ENCODE assay signal across 17 cellular contexts in genomic region chr22:32722441-32722840, GRCh38.
DNase-seq lines count a peak whose midpoint lies in the region; ATAC-seq and TF ChIP-seq lines count a peak whose summit lies in the region.
"Had no signal": no experiment of that assay in that cellular context is flagged by ENCODE, and none has a peak within 500 bp of the region (broad histone marks: within the 10 kb centered on the region; RNA-seq: fewer than 3 reads in every experiment).

No MANE protein-coding gene starts in this region.

- DNase-seq in natural killer cell treated with Interleukin-12 subunit alpha and Interleukin-12 subunit beta and Interleukin-15 and Interleukin-18, amount 100 ng/mL, for 72 hours (ENCODE audit: low spot score), result no peak
- no peak for DNase-seq in natural killer cell
- DNase-seq in T-helper 17 cell, result no peak
- DNase-seq in neural progenitor cell (ENCODE audit: low spot score), result no peak
- no peak for DNase-seq in ovary
- DNase-seq in NCI-H2227 (lab: John Stamatoyannopoulos, UW; ENCODE audit: unreplicated experiment), result no peak
- DNase-seq: CD4-positive, alpha-beta memory T cell; DMS79 treated with DMSO at 0.1 percent for 48 hours; KBM-7; NCI-H1436 treated with DMSO at 0.1 percent for 48 hours; NCI-H2081; NCI-H510A; NCI-H774; PC-3 had no signal

- H3K9ac ChIP-seq in neural progenitor cell, result no peak overlapping the region

- H3K79me2 ChIP-seq in neural progenitor cell (ENCODE audit: low read depth), result no peaks in the 10 kb centered on the region

- TF ChIP-seq CTCF in natural killer cell (IDR thresholded peaks at IDR 0.05), result no peak
- TF ChIP-seq CTCF in neural progenitor cell (IDR thresholded peaks at IDR 0.05), result no peak
- no peak for TF ChIP-seq CTCF in ovary (IDR thresholded peaks at IDR 0.05)

- H3K36me3 ChIP-seq in neural progenitor cell (no peaks in the 10 kb centered on the region), ovary (no peaks in the 10 kb centered on the region)
- H3K36me3 ChIP-seq: SJSA1 had no signal

- H3K4me3 ChIP-seq in neural progenitor cell (no peak overlapping the region), ovary (no peak overlapping the region)
- H3K4me3 ChIP-seq: SJSA1 had no signal

- H3K27ac Mint-ChIP-seq in natural killer cell treated with Interleukin-12 subunit alpha and Interleukin-12 subunit beta and Interleukin-15 and Interleukin-18, amount 100 ng/mL, for 72 hours, result peak overlapping the region in 1 of 2 donors; percentile 3
- H3K27ac Mint-ChIP-seq in natural killer cell (no peak overlapping the region), T-helper 17 cell (peak overlapping the region; percentile 17), neural progenitor cell (peak overlapping the region; percentile 64)

- H3K27me3 ChIP-seq in neural progenitor cell (no peaks in the 10 kb centered on the region), ovary (no peaks in the 10 kb centered on the region)
- H3K27me3 ChIP-seq: SJSA1 had no signal

- no peak for ATAC-seq in natural killer cell treated with Interleukin-12 subunit alpha and Interleukin-12 subunit beta and Interleukin-15 and Interleukin-18, amount 100 ng/mL, for 72 hours
- ATAC-seq in natural killer cell, result no peak
- ATAC-seq in T-helper 17 cell, result no peak
- no peak for ATAC-seq in HG03565 (IDR thresholded peaks at IDR 0.05; ENCODE audit: unreplicated experiment)
- ATAC-seq: HCT116, PC-3 had no signal

- intact Hi-C loops in natural killer cell (cut with micrococcal nuclease), result no loop called here
- intact Hi-C loops in ovary (cut with DNase I), result no loop called here

- H3K9me3 Mint-ChIP-seq in natural killer cell treated with Interleukin-12 subunit alpha and Interleukin-12 subunit beta and Interleukin-15 and Interleukin-18, amount 100 ng/mL, for 72 hours, result no peaks in the 10 kb centered on the region
- H3K9me3 Mint-ChIP-seq in natural killer cell (no peaks in the 10 kb centered on the region), neural progenitor cell (peaks cover 8% of the 10 kb centered on the region)

- peaks cover 14 to 16% of the 10 kb centered on the region in 2 donors for H3K27me3 Mint-ChIP-seq in natural killer cell treated with Interleukin-12 subunit alpha and Interleukin-12 subunit beta and Interleukin-15 and Interleukin-18, amount 100 ng/mL, for 72 hours
- H3K27me3 Mint-ChIP-seq in natural killer cell (ENCODE audit: low read depth in 2 of 2) (peaks cover 7 to 13% of the 10 kb centered on the region in 2 donors), T-helper 17 cell (peaks cover 4% of the 10 kb centered on the region), neural progenitor cell (ENCODE audit: insufficient read depth, low read depth) (peaks cover 4% of the 10 kb centered on the region)

- H3K9me3 ChIP-seq in T-helper 17 cell (ENCODE audit: control insufficient read depth, low read length, poor library complexity, severe bottlenecking) (no peaks in the 10 kb centered on the region), neural progenitor cell (ENCODE audit: low read depth) (no peaks in the 10 kb centered on the region), ovary (no peaks in the 10 kb centered on the region)
- H3K9me3 ChIP-seq: SJSA1 had no signal

- no peak for TF ChIP-seq EP300 in ovary (IDR thresholded peaks at IDR 0.05)

- no peak for TF ChIP-seq POLR2A in ovary (IDR thresholded peaks at IDR 0.05)

- peaks cover 23 to 36% of the 10 kb centered on the region in 2 donors for H3K4me1 Mint-ChIP-seq in natural killer cell treated with Interleukin-12 subunit alpha and Interleukin-12 subunit beta and Interleukin-15 and Interleukin-18, amount 100 ng/mL, for 72 hours (ENCODE audit: low read depth in 2 of 2)
- H3K4me1 Mint-ChIP-seq in natural killer cell (peaks cover 35 to 37% of the 10 kb centered on the region in 2 donors), T-helper 17 cell (peaks cover 29% of the 10 kb centered on the region), neural progenitor cell (peaks cover 3% of the 10 kb centered on the region)

- peak overlapping the region; percentile 24 for H3K4me3 Mint-ChIP-seq in natural killer cell treated with Interleukin-12 subunit alpha and Interleukin-12 subunit beta and Interleukin-15 and Interleukin-18, amount 100 ng/mL, for 72 hours
- H3K4me3 Mint-ChIP-seq in natural killer cell, result no peak overlapping the region
- H3K4me3 Mint-ChIP-seq in T-helper 17 cell, result no peak overlapping the region
- H3K4me3 Mint-ChIP-seq in neural progenitor cell, result no peak overlapping the region

- H3K4me2 ChIP-seq in neural progenitor cell, result no peak overlapping the region

- H2AFZ ChIP-seq in neural progenitor cell (replicated peaks), result no peak overlapping the region

- H3K4me1 ChIP-seq in neural progenitor cell (no peaks in the 10 kb centered on the region), ovary (ENCODE audit: insufficient read depth) (no peaks in the 10 kb centered on the region)

- no peak overlapping the region for H3K27ac ChIP-seq in neural progenitor cell
- H3K27ac ChIP-seq in ovary, result no peak overlapping the region
- H3K27ac ChIP-seq: SJSA1 had no signal

- 90 to 97% (median 94%) methylated on average over 5 of the region's 5 CpGs for WGBS in ovary, 3 donors

- H4K20me1 ChIP-seq in neural progenitor cell (ENCODE audit: low read depth), result no peaks in the 10 kb centered on the region

- no peaks in the 10 kb centered on the region for H3F3A ChIP-seq in neural progenitor cell (ENCODE audit: low read depth)

- peaks cover 13% of the 10 kb centered on the region for H3K36me3 Mint-ChIP-seq in natural killer cell treated with Interleukin-12 subunit alpha and Interleukin-12 subunit beta and Interleukin-15 and Interleukin-18, amount 100 ng/mL, for 72 hours
- H3K36me3 Mint-ChIP-seq in natural killer cell, result no peaks in the 10 kb centered on the region
- H3K36me3 Mint-ChIP-seq in T-helper 17 cell (ENCODE audit: low read depth), result no peaks in the 10 kb centered on the region
- H3K36me3 Mint-ChIP-seq in neural progenitor cell, result no peaks in the 10 kb centered on the region
- H3K36me3 Mint-ChIP-seq: CD4-positive, alpha-beta memory T cell had no signal

Comparison
In these comparisons a context has a peak if more than half of its experiments do, and no peak if none do; other contexts are left out.
1. H3K27ac Mint-ChIP-seq: peak in T-helper 17 cell (single experiment) and neural progenitor cell (single experiment); none in natural killer cell (0 of 2).